ENCODE assay signal across 25 cellular contexts in genomic region chr2:239509388-239510143, GRCh38.
"Had no signal": no experiment of that assay in that cellular context is flagged by ENCODE, and none has a peak within 500 bp of the region (broad histone marks: within the 10 kb centered on the region; RNA-seq: fewer than 3 reads in every experiment).

No MANE protein-coding gene starts in this region.

- ATAC-seq: foreskin keratinocyte; gastroesophageal sphincter; heart right ventricle; natural killer cell; right cardiac atrium; stimulated activated memory B cell treated with anti-CD40 and anti-IgM and Interleukin-4, amounts not matched to agents 10 μg/mL and 1 μg/mL and 100 μg/mL, for 72 hours; stimulated activated naive CD8-positive, alpha-beta T cell treated with anti-CD3 and anti-CD28 coated beads, Interleukin-15, Interleukin-2, amounts not matched to agents 100 U/mL and 50 U/mL, for 24 hours had no signal

- FAIRE-seq: endothelial cell of umbilical vein had no signal

- H3K9me3 ChIP-seq: esophagus muscularis mucosa, gastroesophageal sphincter, heart right ventricle, prostate gland, spleen, testis, tibial artery, upper lobe of left lung, uterus had no signal

- H3K27me3 ChIP-seq: esophagus muscularis mucosa, foreskin keratinocyte, gastroesophageal sphincter, testis, upper lobe of left lung, uterus had no signal

- H3K4me1 ChIP-seq: esophagus muscularis mucosa, foreskin keratinocyte, gastroesophageal sphincter, heart right ventricle, prostate gland, testis, tibial artery, uterus had no signal

- H3K27ac ChIP-seq: esophagus muscularis mucosa, foreskin keratinocyte, gastroesophageal sphincter, heart right ventricle, prostate gland, skin epidermis, spleen, testis, tibial artery, upper lobe of left lung, uterus had no signal

- H3K36me3 ChIP-seq: esophagus muscularis mucosa, gastroesophageal sphincter, heart right ventricle, prostate gland, spleen, tibial artery, upper lobe of left lung, uterus had no signal

- H3K4me3 ChIP-seq: esophagus muscularis mucosa, gastroesophageal sphincter, heart right ventricle, lung, prostate gland, skin epidermis, spleen, testis, tibial artery, upper lobe of left lung, uterus had no signal

- DNase-seq: cerebellar nuclear complex; cortex of kidney; effector CD8-positive, alpha-beta T cell; endodermal cell; foreskin keratinocyte; heart right ventricle; immature natural killer cell; islet precursor cell; natural killer cell; spleen; stimulated activated CD4-positive, alpha-beta T cell treated with anti-CD3 and anti-CD28 coated beads, Interleukin-4, amount 100 ng/mL, for 4 hours; stimulated activated naive CD8-positive, alpha-beta T cell treated with anti-CD3 and anti-CD28 coated beads, Interleukin-15, Interleukin-2, amounts not matched to agents 100 U/mL and 50 U/mL, for 24 hours; substantia nigra; testis; tibial artery; uterus had no signal
